ENCODE assay signal across 14 cellular contexts in genomic region chr4:121594796-121595526, GRCh38.
DNase-seq lines count a peak whose midpoint lies in the region; ATAC-seq, FAIRE-seq and TF ChIP-seq lines count a peak whose summit lies in the region.
"Had no signal": no experiment of that assay in that cellular context is flagged by ENCODE, and none has a peak within 500 bp of the region (broad histone marks: within the 10 kb centered on the region; RNA-seq: fewer than 3 reads in every experiment).

No MANE protein-coding gene starts in this region.

- TF ChIP-seq POLR2A in sigmoid colon (IDR thresholded peaks at IDR 0.05): no peak

- peak overlapping the region in 1 of 4 donors; percentile 14 for H3K27ac ChIP-seq in sigmoid colon

- TF ChIP-seq CTCF in bronchial epithelial cell (IDR thresholded peaks at IDR 0.05; ENCODE audit: insufficient read depth, low read length, severe bottlenecking) (no peak), sigmoid colon (IDR thresholded peaks at IDR 0.05) (no peak), D721Med (IDR thresholded peaks at IDR 0.05; ENCODE audit: insufficient read depth, missing control alignments) (no peak), BE2C (IDR thresholded peaks at IDR 0.05; ENCODE audit: low read depth, low read length) (no peak)

- no peaks in the 10 kb centered on the region for H3K4me1 ChIP-seq in sigmoid colon
- H3K4me1 ChIP-seq in BE2C: no peaks in the 10 kb centered on the region

- no peak for TF ChIP-seq EP300 in sigmoid colon (IDR thresholded peaks at IDR 0.05)

- 80 to 88% methylated on average over 3 of the region's 3 CpGs for WGBS in sigmoid colon, 2 donors

- DNase-seq in HCEC 1CT (peak; percentile 12), bronchial epithelial cell (ENCODE audit: low read depth) (peak; percentile 60), left ventricle myocardium superior (no peak), sigmoid colon (peak; percentile 64), D721Med (ENCODE audit: insufficient read length, low spot score) (no peak), BE2C (no peak)
- DNase-seq in stimulated activated CD4-positive, alpha-beta T cell treated with anti-CD3 and anti-CD28 coated beads, Interleukin-4, amount 100 ng/mL, for 24 hours: no peak
- DNase-seq: DMS79; KBM-7; kidney; occipital lobe; SK-N-SH; stimulated activated CD4-positive, alpha-beta T cell treated with anti-CD3 and anti-CD28 coated beads, Interleukin-4, amount 100 ng/mL, for 4 hours had no signal

- H3K36me3 ChIP-seq in bronchial epithelial cell (ENCODE audit: control insufficient read depth, insufficient read depth, low read length) (no peaks in the 10 kb centered on the region), sigmoid colon (no peaks in the 10 kb centered on the region), BE2C (no peaks in the 10 kb centered on the region)

- peak; percentile 96 for ATAC-seq in left ventricle myocardium superior
- no peak for ATAC-seq in HG03469 (IDR thresholded peaks at IDR 0.05; ENCODE audit: unreplicated experiment)

- no peaks in the 10 kb centered on the region for H3K27me3 ChIP-seq in bronchial epithelial cell (ENCODE audit: control insufficient read depth, insufficient read depth, low read length)
- H3K27me3 ChIP-seq in sigmoid colon: no peaks in the 10 kb centered on the region
- H3K27me3 ChIP-seq in BE2C: no peaks in the 10 kb centered on the region

- intact Hi-C loops in left ventricle myocardium superior (cut with micrococcal nuclease): no loop called here
- intact Hi-C loops in sigmoid colon (cut with DNase I): no loop called here

- no peaks in the 10 kb centered on the region for H3K9me3 ChIP-seq in sigmoid colon
- H3K9me3 ChIP-seq in BE2C: no peaks in the 10 kb centered on the region
- H3K9me3 ChIP-seq: SK-N-SH had no signal

- no peak for FAIRE-seq in bronchial epithelial cell (lab: Jason Lieb, UNC)
- FAIRE-seq in D721Med (lab: Jason Lieb, UNC): no peak
- FAIRE-seq: kidney had no signal

- no peak overlapping the region for H3K4me3 ChIP-seq in bronchial epithelial cell (ENCODE audit: low read depth, low read length)
- no peak overlapping the region for H3K4me3 ChIP-seq in sigmoid colon
- no peak overlapping the region for H3K4me3 ChIP-seq in BE2C (ENCODE audit: low read depth, low read length)

Comparison
In these comparisons a context has a peak if more than half of its experiments do, and no peak if none do; other contexts are left out.
1. DNase-seq: peak in HCEC 1CT (single experiment), bronchial epithelial cell (single experiment) and sigmoid colon (single experiment); none in left ventricle myocardium superior (single experiment), stimulated activated CD4-positive, alpha-beta T cell treated with anti-CD3 and anti-CD28 coated beads, Interleukin-4, amount 100 ng/mL, for 24 hours (single experiment), D721Med (single experiment) and BE2C (single experiment).